Comparison of ENCODE assay signal across 12 cellular contexts in the genomic region with DNA sequence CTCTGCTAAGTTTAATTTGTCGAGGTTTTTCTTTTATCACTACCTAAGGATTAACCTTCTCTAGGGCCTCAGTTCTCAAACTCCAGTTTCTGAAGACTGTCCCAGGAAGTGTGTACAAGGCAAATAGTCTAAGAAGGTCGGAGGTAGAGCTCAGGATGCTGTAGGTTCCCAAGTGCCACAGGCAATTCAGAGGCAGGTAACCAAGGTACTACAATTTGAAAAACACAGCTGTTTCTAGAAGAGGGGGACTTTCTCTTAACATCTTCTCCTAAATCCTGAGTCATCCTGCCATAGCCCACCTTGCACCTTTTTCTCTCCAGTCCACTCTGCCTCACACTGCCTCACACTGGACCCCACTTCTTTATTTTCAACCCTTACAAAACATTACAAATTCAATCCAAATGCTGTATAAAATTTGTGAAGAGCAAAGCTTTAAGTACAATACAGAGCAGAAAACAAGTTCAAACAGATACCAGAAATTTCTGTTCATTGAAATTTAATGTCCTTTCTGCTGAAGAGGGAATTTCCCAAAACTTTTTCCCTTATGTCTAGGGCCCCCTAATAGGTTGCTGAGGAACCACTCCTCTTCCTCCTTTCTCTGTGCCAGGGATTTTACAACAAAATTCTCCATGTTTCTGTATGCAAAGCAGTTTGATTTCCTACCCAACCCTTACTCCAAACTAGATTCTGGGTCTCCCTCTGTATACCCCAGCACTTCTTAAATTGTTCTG. TPM values are rescaled to one million over a fixed set of nuclear protein-coding genes. Genes with fewer than 3 reads are reported as not detected.
DNase-seq lines count a peak whose midpoint lies in the region; ATAC-seq and TF ChIP-seq lines count a peak whose summit lies in the region.
"Had no signal": no experiment of that assay in that cellular context is flagged by ENCODE, and none has a peak within 500 bp of the region (broad histone marks: within the 10 kb centered on the region; RNA-seq: fewer than 3 reads in every experiment).

No MANE protein-coding gene starts in this region.

- DNase-seq in LNCaP clone FGC (ENCODE audit: low read depth) (peak; percentile 21), epithelial cell of prostate (ENCODE audit: low read depth, low spot score) (no peak), natural killer cell (no peak)
- DNase-seq in stimulated activated naive B cell treated with anti-CD40 and anti-IgM and Interleukin-4, amounts not matched to agents 10 μg/mL and 1 μg/mL and 100 μg/mL, for 72 hours: no peak
- DNase-seq in activated naive CD4-positive, alpha-beta T cell treated with anti-CD3 and anti-CD28 coated beads for 36 hours: no peak
- no peak for DNase-seq in stimulated activated CD4-positive, alpha-beta T cell treated with anti-CD3 and anti-CD28 coated beads, Interleukin-4, amount 100 ng/mL, for 4 hours
- DNase-seq: left ventricle myocardium superior; NCI-H1694 treated with DMSO at 0.1 percent for 48 hours; occipital lobe; stimulated activated naive CD8-positive, alpha-beta T cell treated with anti-CD3 and anti-CD28 coated beads, Interleukin-15, amount 100 ng/mL, for 72 hours had no signal

- peak overlapping the region; percentile 63 for H3K27ac Mint-ChIP-seq in stimulated activated naive B cell treated with anti-CD40 and anti-IgM and Interleukin-4, amounts not matched to agents 10 μg/mL and 1 μg/mL and 100 μg/mL, for 72 hours
- no peak overlapping the region for H3K27ac Mint-ChIP-seq in natural killer cell
- H3K27ac Mint-ChIP-seq in activated naive CD4-positive, alpha-beta T cell treated with anti-CD3 and anti-CD28 coated beads for 36 hours: no peak overlapping the region
- H3K27ac Mint-ChIP-seq: T-helper 2 cell treated with Interferon-gamma antibody and Interleukin-4, amounts not matched to agents 5 μg/mL and 100 μg/mL, for 36 hours had no signal

- H3K4me3 Mint-ChIP-seq in stimulated activated naive B cell treated with anti-CD40 and anti-IgM and Interleukin-4, amounts not matched to agents 10 μg/mL and 1 μg/mL and 100 μg/mL, for 72 hours: peak overlapping the region; percentile 35 to 62
- no peak overlapping the region for H3K4me3 Mint-ChIP-seq in natural killer cell
- no peak overlapping the region for H3K4me3 Mint-ChIP-seq in activated naive CD4-positive, alpha-beta T cell treated with anti-CD3 and anti-CD28 coated beads for 36 hours
- H3K4me3 Mint-ChIP-seq: stimulated activated naive CD8-positive, alpha-beta T cell treated with anti-CD3 and anti-CD28 coated beads, Interleukin-15, amount 100 ng/mL, for 72 hours; T-helper 2 cell treated with Interferon-gamma antibody and Interleukin-4, amounts not matched to agents 5 μg/mL and 100 μg/mL, for 36 hours had no signal

- peak overlapping the region; percentile 18 for H3K27ac ChIP-seq in epithelial cell of prostate

- CTCF ChIA-PET in activated naive CD4-positive, alpha-beta T cell treated with anti-CD3 and anti-CD28 coated beads for 36 hours (lab: Charles Lee): no interaction called here

- peaks cover 35 to 57% of the 10 kb centered on the region in 2 donors for H3K4me1 Mint-ChIP-seq in stimulated activated naive B cell treated with anti-CD40 and anti-IgM and Interleukin-4, amounts not matched to agents 10 μg/mL and 1 μg/mL and 100 μg/mL, for 72 hours
- H3K4me1 Mint-ChIP-seq in natural killer cell: no peaks in the 10 kb centered on the region
- peaks cover 1% of the 10 kb centered on the region for H3K4me1 Mint-ChIP-seq in activated naive CD4-positive, alpha-beta T cell treated with anti-CD3 and anti-CD28 coated beads for 36 hours (ENCODE audit: low read depth)
- H3K4me1 Mint-ChIP-seq: stimulated activated naive CD8-positive, alpha-beta T cell treated with anti-CD3 and anti-CD28 coated beads, Interleukin-15, amount 100 ng/mL, for 72 hours had no signal

- no peak for TF ChIP-seq CTCF in LNCaP clone FGC (IDR thresholded peaks at IDR 0.05; ENCODE audit: control insufficient read depth, extremely low read depth, insufficient read depth)
- TF ChIP-seq CTCF in natural killer cell (IDR thresholded peaks at IDR 0.05): no peak

- peaks cover 0 to 2% of the 10 kb centered on the region in 2 donors for H3K9me3 Mint-ChIP-seq in stimulated activated naive B cell treated with anti-CD40 and anti-IgM and Interleukin-4, amounts not matched to agents 10 μg/mL and 1 μg/mL and 100 μg/mL, for 72 hours
- H3K9me3 Mint-ChIP-seq in natural killer cell: no peaks in the 10 kb centered on the region
- no peaks in the 10 kb centered on the region for H3K9me3 Mint-ChIP-seq in activated naive CD4-positive, alpha-beta T cell treated with anti-CD3 and anti-CD28 coated beads for 36 hours
- H3K9me3 Mint-ChIP-seq: stimulated activated naive CD8-positive, alpha-beta T cell treated with anti-CD3 and anti-CD28 coated beads, Interleukin-15, amount 100 ng/mL, for 72 hours; T-helper 2 cell treated with Interferon-gamma antibody and Interleukin-4, amounts not matched to agents 5 μg/mL and 100 μg/mL, for 36 hours had no signal

- no peaks in the 10 kb centered on the region for H3K27me3 Mint-ChIP-seq in stimulated activated naive B cell treated with anti-CD40 and anti-IgM and Interleukin-4, amounts not matched to agents 10 μg/mL and 1 μg/mL and 100 μg/mL, for 72 hours
- peaks cover 4 to 10% of the 10 kb centered on the region in 2 donors for H3K27me3 Mint-ChIP-seq in natural killer cell (ENCODE audit: low read depth in 2 of 2)
- peaks cover 28% of the 10 kb centered on the region for H3K27me3 Mint-ChIP-seq in activated naive CD4-positive, alpha-beta T cell treated with anti-CD3 and anti-CD28 coated beads for 36 hours (ENCODE audit: low read depth)

- H3K36me3 Mint-ChIP-seq in stimulated activated naive B cell treated with anti-CD40 and anti-IgM and Interleukin-4, amounts not matched to agents 10 μg/mL and 1 μg/mL and 100 μg/mL, for 72 hours: peaks cover 4 to 10% of the 10 kb centered on the region in 2 donors
- no peaks in the 10 kb centered on the region for H3K36me3 Mint-ChIP-seq in natural killer cell
- no peaks in the 10 kb centered on the region for H3K36me3 Mint-ChIP-seq in activated naive CD4-positive, alpha-beta T cell treated with anti-CD3 and anti-CD28 coated beads for 36 hours (ENCODE audit: low read depth)

- peak; percentile 1 for ATAC-seq in GM19043 (IDR thresholded peaks at IDR 0.05; ENCODE audit: low read depth, unreplicated experiment)
- ATAC-seq in stimulated activated naive B cell treated with anti-CD40 and anti-IgM and Interleukin-4, amounts not matched to agents 10 μg/mL and 1 μg/mL and 100 μg/mL, for 72 hours (replicated peaks): no peak
- no peak for ATAC-seq in natural killer cell
- ATAC-seq: stimulated activated naive CD8-positive, alpha-beta T cell treated with anti-CD3 and anti-CD28 coated beads, Interleukin-15, amount 100 ng/mL, for 72 hours had no signal

- intact Hi-C loops in natural killer cell (cut with micrococcal nuclease): no loop called here
- intact Hi-C loops in activated naive CD4-positive, alpha-beta T cell treated with anti-CD3 and anti-CD28 coated beads for 36 hours (cut with micrococcal nuclease): loop anchor here (10.0 kb wide), 1 partner anchor 357 kb away; the partner anchor contains the start of gene DSE

- H3K4me3 ChIP-seq in LNCaP clone FGC (ENCODE audit: low read depth, low read length): no peak overlapping the region; the same call in 1 of the 2 replicates

RNA-seq across cellular contexts. Expression of gene FRK, which starts 43.0 kb away (rescaled TPM):
- not detected for total RNA-seq in natural killer cell
- total RNA-seq in activated naive CD4-positive, alpha-beta T cell treated with anti-CD3 and anti-CD28 coated beads for 36 hours: not detected

Comparison
In these comparisons a context has a peak if more than half of its experiments do, and no peak if none do; other contexts are left out.
1. H3K4me3 Mint-ChIP-seq: peak in stimulated activated naive B cell treated with anti-CD40 and anti-IgM and Interleukin-4, amounts not matched to agents 10 μg/mL and 1 μg/mL and 100 μg/mL, for 72 hours (2 of 2); none in natural killer cell (single experiment) and activated naive CD4-positive, alpha-beta T cell treated with anti-CD3 and anti-CD28 coated beads for 36 hours (single experiment).